25 cellular contexts compared by ENCODE assay signal in the genomic region with DNA sequence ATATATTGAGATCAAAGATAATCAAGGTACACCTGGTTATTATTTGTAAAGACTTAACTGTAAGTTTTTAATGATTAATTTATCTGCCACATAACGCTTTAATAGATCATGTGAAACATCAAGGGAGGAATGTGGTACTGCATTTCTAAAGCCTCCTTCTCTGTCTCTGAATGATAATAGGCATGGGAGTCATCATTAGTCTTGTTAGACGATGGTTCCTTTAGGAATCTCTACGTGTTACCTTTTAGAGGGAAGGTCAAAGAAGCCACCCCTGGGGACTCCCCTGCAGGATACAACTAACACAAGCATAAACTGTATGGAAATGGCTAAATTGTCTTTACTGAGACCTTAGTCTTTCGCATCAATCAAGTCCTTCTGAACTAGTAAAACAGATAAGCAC.
"Had no signal": no experiment of that assay in that cellular context is flagged by ENCODE, and none has a peak within 500 bp of the region (broad histone marks: within the 10 kb centered on the region; RNA-seq: fewer than 3 reads in every experiment).

No MANE protein-coding gene starts in this region.

- H3K27ac Mint-ChIP-seq: activated naive CD8-positive, alpha-beta T cell treated with anti-CD3 and anti-CD28 coated beads for 36 hours; stimulated activated effector memory CD8-positive, alpha-beta T cell treated with anti-CD3 and anti-CD28 coated beads, Interleukin-12 subunit alpha, Interleukin-12 subunit beta, amount 100 ng/mL, for 72 hours; type B pancreatic cell had no signal

- H3K4me3 Mint-ChIP-seq: activated naive CD8-positive, alpha-beta T cell treated with anti-CD3 and anti-CD28 coated beads for 36 hours; nephron; stimulated activated effector memory CD8-positive, alpha-beta T cell treated with anti-CD3 and anti-CD28 coated beads, Interleukin-12 subunit alpha, Interleukin-12 subunit beta, amount 100 ng/mL, for 72 hours; type B pancreatic cell had no signal

- H3K36me3 ChIP-seq: gastrocnemius medialis, heart left ventricle, sigmoid colon, stomach had no signal

- H3K36me3 Mint-ChIP-seq: activated naive CD8-positive, alpha-beta T cell treated with anti-CD3 and anti-CD28 coated beads for 36 hours; stimulated activated effector memory CD8-positive, alpha-beta T cell treated with anti-CD3 and anti-CD28 coated beads, Interleukin-12 subunit alpha, Interleukin-12 subunit beta, amount 100 ng/mL, for 72 hours; type B pancreatic cell had no signal

- H3K4me3 ChIP-seq: body of pancreas, coronary artery, gastrocnemius medialis, heart left ventricle, lung, sigmoid colon, stomach, testis had no signal

- DNase-seq: activated CD4-positive, alpha-beta T cell treated with anti-CD3 and anti-CD28 coated beads for 1 hour; activated naive CD4-positive, alpha-beta T cell; activated naive CD8-positive, alpha-beta T cell treated with anti-CD3 and anti-CD28 coated beads for 36 hours; amygdala; body of pancreas; central memory CD4-positive, alpha-beta T cell; erythroblast; gastrocnemius medialis; heart left ventricle; islet precursor cell; midbrain; occipital lobe; posterior cingulate gyrus; sigmoid colon; stimulated activated CD4-positive, alpha-beta T cell treated with anti-CD3 and anti-CD28 coated beads, Interleukin-4, amount 100 ng/mL, for 24 hours; stomach; T-helper 2 cell; testis had no signal

- ATAC-seq: body of pancreas; gastrocnemius medialis; heart left ventricle; left lobe of liver; stimulated activated effector memory CD8-positive, alpha-beta T cell treated with anti-CD3 and anti-CD28 coated beads, Interleukin-12 subunit alpha, Interleukin-12 subunit beta, amount 100 ng/mL, for 72 hours had no signal

- H3K4me1 ChIP-seq: body of pancreas, gastrocnemius medialis, heart left ventricle, sigmoid colon, stomach, testis had no signal

- H3K4me1 Mint-ChIP-seq: activated naive CD8-positive, alpha-beta T cell treated with anti-CD3 and anti-CD28 coated beads for 36 hours; stimulated activated effector memory CD8-positive, alpha-beta T cell treated with anti-CD3 and anti-CD28 coated beads, Interleukin-12 subunit alpha, Interleukin-12 subunit beta, amount 100 ng/mL, for 72 hours had no signal

- H3K27ac ChIP-seq: body of pancreas, coronary artery, gastrocnemius medialis, heart left ventricle, sigmoid colon, stomach, testis, VCaP had no signal

- H3K9me3 Mint-ChIP-seq: activated naive CD8-positive, alpha-beta T cell treated with anti-CD3 and anti-CD28 coated beads for 36 hours; nephron; stimulated activated effector memory CD8-positive, alpha-beta T cell treated with anti-CD3 and anti-CD28 coated beads, Interleukin-12 subunit alpha, Interleukin-12 subunit beta, amount 100 ng/mL, for 72 hours; type B pancreatic cell had no signal

- H3K9me3 ChIP-seq: body of pancreas, gastrocnemius medialis, heart left ventricle, sigmoid colon, stomach, testis had no signal

- H3K27me3 ChIP-seq: body of pancreas, gastrocnemius medialis, heart left ventricle, stomach, testis had no signal
